In the genomic region with DNA sequence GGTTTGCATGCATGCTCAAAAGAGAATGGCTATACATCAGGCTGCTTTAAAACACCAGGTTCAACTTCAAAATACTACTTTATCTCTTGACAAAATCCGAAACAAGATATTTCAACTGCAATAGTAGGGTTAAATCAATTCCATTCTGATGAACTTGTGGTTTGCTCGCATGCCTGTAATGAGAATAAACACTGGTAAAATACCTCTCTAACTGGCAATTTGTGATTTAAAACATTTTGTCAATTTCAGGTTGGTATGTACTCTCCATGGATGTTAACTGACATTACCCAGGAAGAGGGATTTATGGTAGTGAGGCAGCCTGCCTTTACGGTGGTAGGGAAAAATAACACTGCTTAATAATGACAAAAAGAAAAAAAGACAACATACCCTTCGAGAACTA, we compare ENCODE assay signal across 31 cellular contexts.
"Had no signal": no experiment of that assay in that cellular context is flagged by ENCODE, and none has a peak within 500 bp of the region (broad histone marks: within the 10 kb centered on the region; RNA-seq: fewer than 3 reads in every experiment).

No MANE protein-coding gene starts in this region.

- H3K4me3 Mint-ChIP-seq: activated CD4-positive, alpha-beta T cell treated with anti-CD3 and anti-CD28 coated beads, Interleukin-2, amount 10 ng/mL, durations not matched to agents 24 days and 14 days; activated CD8-positive, alpha-beta T cell treated with anti-CD3 and anti-CD28 coated beads, Interleukin-2, amount 10 ng/mL, durations not matched to agents 7 days and 5 days; activated naive CD4-positive, alpha-beta T cell treated with anti-CD3 and anti-CD28 coated beads, Interleukin-2, amount 50 U/mL, for 24 hours; activated naive CD8-positive, alpha-beta T cell treated with anti-CD3 and anti-CD28 coated beads, Interleukin-2, amount 10 ng/mL, durations not matched to agents 7 days and 5 days; activated T-cell treated with anti-CD3 and anti-CD28 coated beads, Interleukin-2, amount 50 U/mL, for 24 hours; central memory CD8-positive, alpha-beta T cell had no signal

- ATAC-seq: activated CD8-positive, alpha-beta T cell treated with anti-CD3 and anti-CD28 coated beads, Interleukin-2, amount 10 ng/mL, durations not matched to agents 7 days and 5 days; PC-3 had no signal

- H3K27ac Mint-ChIP-seq: activated CD4-positive, alpha-beta T cell treated with anti-CD3 and anti-CD28 coated beads, Interleukin-2, amount 10 ng/mL, durations not matched to agents 24 days and 14 days; activated CD8-positive, alpha-beta T cell treated with anti-CD3 and anti-CD28 coated beads, Interleukin-2, amount 10 ng/mL, durations not matched to agents 7 days and 5 days; activated naive CD4-positive, alpha-beta T cell treated with anti-CD3 and anti-CD28 coated beads, Interleukin-2, amount 50 U/mL, for 24 hours; activated naive CD8-positive, alpha-beta T cell treated with anti-CD3 and anti-CD28 coated beads, Interleukin-2, amount 10 ng/mL, durations not matched to agents 7 days and 5 days; activated T-cell treated with anti-CD3 and anti-CD28 coated beads, Interleukin-2, amount 50 U/mL, for 24 hours; activated T-helper 2 cell treated with anti-CD3 and anti-CD28 coated beads, Interferon-gamma antibody, Interleukin-2, Interleukin-4, amounts not matched to agents 10 μg/mL and 5 μg/mL and 100 μg/mL, durations not matched to agents 14 hours and 24 hours and 36 hours had no signal

- H3K27ac ChIP-seq: adrenal gland, cardiac muscle cell, Peyer's patch, SJSA1, WERI-Rb-1 had no signal

- H3K9me3 ChIP-seq: adrenal gland, Peyer's patch, SJSA1 had no signal

- H3K9me3 Mint-ChIP-seq: activated naive CD4-positive, alpha-beta T cell treated with anti-CD3 and anti-CD28 coated beads, Interleukin-2, amount 50 U/mL, for 24 hours; activated naive CD8-positive, alpha-beta T cell treated with anti-CD3 and anti-CD28 coated beads, Interleukin-2, amount 10 ng/mL, durations not matched to agents 7 days and 5 days; activated T-cell treated with anti-CD3 and anti-CD28 coated beads, Interleukin-2, amount 50 U/mL, for 24 hours; activated T-helper 2 cell treated with anti-CD3 and anti-CD28 coated beads, Interferon-gamma antibody, Interleukin-2, Interleukin-4, amounts not matched to agents 10 μg/mL and 5 μg/mL and 100 μg/mL, durations not matched to agents 14 hours and 24 hours and 36 hours; central memory CD8-positive, alpha-beta T cell had no signal

- H3K36me3 ChIP-seq: adrenal gland, cardiac muscle cell, WERI-Rb-1 had no signal

- H3K4me1 Mint-ChIP-seq: activated naive CD4-positive, alpha-beta T cell treated with anti-CD3 and anti-CD28 coated beads, Interleukin-2, amount 50 U/mL, for 24 hours; activated naive CD8-positive, alpha-beta T cell treated with anti-CD3 and anti-CD28 coated beads, Interleukin-2, amount 10 ng/mL, durations not matched to agents 7 days and 5 days; central memory CD8-positive, alpha-beta T cell had no signal

- H3K4me1 ChIP-seq: adrenal gland had no signal

- H3K4me3 ChIP-seq: adrenal gland, cardiac muscle cell, Peyer's patch, SJSA1 had no signal

- H3K27me3 ChIP-seq: adrenal gland, cardiac muscle cell, Peyer's patch, SJSA1 had no signal

- DNase-seq: activated CD4-positive, alpha-beta T cell treated with anti-CD3 and anti-CD28 coated beads, Interleukin-2, amount 10 ng/mL, durations not matched to agents 24 days and 14 days; activated CD4-positive, alpha-beta T cell treated with anti-CD3 and anti-CD28 coated beads, Interleukin-2, amount 50 U/mL, for 4 hours; activated CD8-positive, alpha-beta T cell treated with anti-CD3 and anti-CD28 coated beads, Interleukin-2, amount 10 ng/mL, durations not matched to agents 7 days and 5 days; activated gamma-delta T cell; activated naive CD4-positive, alpha-beta T cell treated with Interleukin-2 at 50 U/mL for 16 hours; activated naive CD8-positive, alpha-beta T cell treated with anti-CD3 and anti-CD28 coated beads, Interleukin-2, amount 10 ng/mL, durations not matched to agents 7 days and 5 days; activated T-cell treated with anti-CD3 and anti-CD28 coated beads, Interleukin-2, amount 50 U/mL, for 24 hours; adrenal gland; anterior cingulate cortex; NCI-H1092 treated with DMSO at 0.1 percent for 48 hours; NCI-H146; NCI-H187; NCI-H2029 treated with DMSO at 0.1 percent for 48 hours; NCI-H2107; NCI-H2171; NCI-H510A; NCI-H748 treated with DMSO at 0.1 percent for 48 hours; NK-92 treated with Interleukin-12 subunit alpha and Interleukin-12 subunit beta, amount 100 ng/mL, for 24 hours; PC-3; Peyer's patch; RPMI8226; SHP77 treated with DMSO at 0.1 percent for 48 hours; SW 1271; T-helper 1 cell; T-helper 9 cell; WERI-Rb-1 had no signal

- H3K27me3 Mint-ChIP-seq: activated CD4-positive, alpha-beta T cell treated with anti-CD3 and anti-CD28 coated beads, Interleukin-2, amount 10 ng/mL, durations not matched to agents 24 days and 14 days; activated naive CD4-positive, alpha-beta T cell treated with anti-CD3 and anti-CD28 coated beads, Interleukin-2, amount 50 U/mL, for 24 hours; activated naive CD8-positive, alpha-beta T cell treated with anti-CD3 and anti-CD28 coated beads, Interleukin-2, amount 10 ng/mL, durations not matched to agents 7 days and 5 days; activated T-cell treated with anti-CD3 and anti-CD28 coated beads, Interleukin-2, amount 50 U/mL, for 24 hours; central memory CD8-positive, alpha-beta T cell had no signal
